ENCODE assay signal across 12 cellular contexts in genomic region chr12:26769611-26770010, GRCh38.
"Had no signal": no experiment of that assay in that cellular context is flagged by ENCODE, and none has a peak within 500 bp of the region (broad histone marks: within the 10 kb centered on the region; RNA-seq: fewer than 3 reads in every experiment).

No MANE protein-coding gene starts in this region.

- H3K27me3 Mint-ChIP-seq: activated naive CD8-positive, alpha-beta T cell treated with anti-CD3 and anti-CD28 coated beads, Interleukin-2, amount 50 U/mL, for 24 hours had no signal

- DNase-seq: activated CD4-positive, alpha-beta T cell treated with anti-CD3 and anti-CD28 coated beads for 4 hours; activated CD8-positive, alpha-beta memory T cell treated with anti-CD3 and anti-CD28 coated beads, Interleukin-2, amount 50 U/mL, for 48 hours; activated CD8-positive, alpha-beta T cell treated with anti-CD3 and anti-CD28 coated beads, Interleukin-2, amount 10 ng/mL, durations not matched to agents 7 days and 5 days; activated naive CD4-positive, alpha-beta T cell treated with Interleukin-2 at 50 U/mL for 16 hours; activated naive CD8-positive, alpha-beta T cell treated with anti-CD3 and anti-CD28 coated beads, Interleukin-2, amount 50 U/mL, for 24 hours; hypothalamus; stimulated activated CD4-positive, alpha-beta T cell treated with anti-CD3 and anti-CD28 coated beads, Interleukin-15, amount 100 ng/mL, for 24 hours; stimulated activated CD4-positive, alpha-beta T cell treated with anti-CD3 and anti-CD28 coated beads, Interleukin-4, amount 100 ng/mL, for 24 hours had no signal

- H3K4me1 ChIP-seq: parathyroid adenoma had no signal

- H3K4me3 ChIP-seq: cardiac muscle cell, esophagus muscularis mucosa had no signal

- H3K9me3 ChIP-seq: esophagus muscularis mucosa had no signal

- H3K36me3 ChIP-seq: cardiac muscle cell, esophagus muscularis mucosa had no signal

- H3K27ac Mint-ChIP-seq: activated naive CD8-positive, alpha-beta T cell treated with anti-CD3 and anti-CD28 coated beads, Interleukin-2, amount 50 U/mL, for 24 hours had no signal

- H3K4me3 Mint-ChIP-seq: activated CD8-positive, alpha-beta T cell treated with anti-CD3 and anti-CD28 coated beads, Interleukin-2, amount 10 ng/mL, durations not matched to agents 7 days and 5 days; activated naive CD8-positive, alpha-beta T cell treated with anti-CD3 and anti-CD28 coated beads, Interleukin-2, amount 50 U/mL, for 24 hours had no signal

- H3K27ac ChIP-seq: cardiac muscle cell, esophagus muscularis mucosa, parathyroid adenoma had no signal

- FAIRE-seq: astrocyte had no signal
